Comparison of ENCODE assay signal across 14 cellular contexts in the genomic region with DNA sequence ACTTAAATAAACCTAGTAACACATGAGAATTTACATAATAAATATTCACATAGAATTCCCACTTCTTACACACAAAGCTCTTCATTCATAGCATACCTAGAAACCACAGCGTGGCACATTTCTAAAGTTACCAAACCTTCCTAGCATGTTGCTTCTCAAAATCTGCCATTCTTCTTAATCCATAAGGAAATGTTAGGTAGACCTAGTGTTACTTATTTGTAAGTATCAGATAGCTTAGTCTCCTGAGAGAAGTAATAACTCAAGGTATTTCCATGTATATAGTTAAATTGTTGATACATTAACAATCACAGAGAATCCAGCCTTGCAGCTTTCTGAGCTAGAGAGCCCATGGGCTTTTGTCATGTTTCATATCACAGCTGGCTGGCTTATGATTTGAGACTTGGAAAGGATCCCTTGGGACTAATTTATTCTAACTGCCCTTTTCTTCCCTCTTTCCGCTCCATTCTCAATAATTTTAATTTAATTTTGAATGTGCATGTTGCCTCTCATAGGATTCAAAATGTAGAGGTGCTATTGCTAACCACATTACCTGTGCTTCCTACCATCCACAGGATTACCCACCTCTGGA. TPM values are rescaled to one million over a fixed set of nuclear protein-coding genes. Genes with fewer than 3 reads are reported as not detected.
DNase-seq lines count a peak whose midpoint lies in the region; ATAC-seq, FAIRE-seq and TF ChIP-seq lines count a peak whose summit lies in the region.
"Had no signal": no experiment of that assay in that cellular context is flagged by ENCODE, and none has a peak within 500 bp of the region (broad histone marks: within the 10 kb centered on the region; RNA-seq: fewer than 3 reads in every experiment).

No MANE protein-coding gene starts in this region.

- no TSS peak for BruUV-seq in endothelial cell of umbilical vein (replicated peaks; lab: Mats Ljungman, UMichigan)

- intact Hi-C loops in endothelial cell of umbilical vein (cut with micrococcal nuclease), result loop anchor here (5.0 kb wide), 1 partner anchor 96 kb away; no protein-coding TSS in a partner anchor
- intact Hi-C loops in gastrocnemius medialis (cut with DNase I; ENCODE audit: low total_unique reads), result no loop called here

- H2AFZ ChIP-seq in endothelial cell of umbilical vein (ENCODE audit: low read depth, low read length), result no peak overlapping the region

- H3K9me3 ChIP-seq in endothelial cell of umbilical vein (replicated peaks; ENCODE audit: control insufficient read depth, insufficient read depth, low read length), result no peaks in the 10 kb centered on the region
- no peaks in the 10 kb centered on the region for H3K9me3 ChIP-seq in gastrocnemius medialis

- H4K20me1 ChIP-seq in endothelial cell of umbilical vein (replicated peaks; ENCODE audit: control insufficient read depth, extremely low read depth, insufficient read depth, low read length), result no peaks in the 10 kb centered on the region

- peak overlapping the region; percentile 67 for H3K4me2 ChIP-seq in endothelial cell of umbilical vein (ENCODE audit: insufficient read depth, low read length)

- no peak overlapping the region for H3K27ac Mint-ChIP-seq in T-helper 2 cell treated with Interferon-gamma antibody and Interleukin-4, amounts not matched to agents 5 μg/mL and 100 μg/mL, for 36 hours
- H3K27ac Mint-ChIP-seq in activated naive CD4-positive, alpha-beta T cell treated with anti-CD3 and anti-CD28 coated beads, Interleukin-2, amount 10 ng/mL, durations not matched to agents 7 days and 5 days, result no peak overlapping the region

- H3K4me3 ChIP-seq in endothelial cell of umbilical vein (replicated peaks in 1 of 3; ENCODE audit: insufficient read depth in 1 of 3, low read depth in 1 of 3, low read length in 3 of 3), result no peak overlapping the region
- H3K4me3 ChIP-seq in gastrocnemius medialis, result no peak overlapping the region

- H3K4me3 Mint-ChIP-seq in T-helper 2 cell treated with Interferon-gamma antibody and Interleukin-4, amounts not matched to agents 5 μg/mL and 100 μg/mL, for 36 hours, result no peak overlapping the region
- H3K4me3 Mint-ChIP-seq in activated naive CD4-positive, alpha-beta T cell treated with anti-CD3 and anti-CD28 coated beads, Interleukin-2, amount 10 ng/mL, durations not matched to agents 7 days and 5 days, result no peak overlapping the region

- H3K9me3 Mint-ChIP-seq in T-helper 2 cell treated with Interferon-gamma antibody and Interleukin-4, amounts not matched to agents 5 μg/mL and 100 μg/mL, for 36 hours, result no peaks in the 10 kb centered on the region
- no peaks in the 10 kb centered on the region for H3K9me3 Mint-ChIP-seq in activated naive CD4-positive, alpha-beta T cell treated with anti-CD3 and anti-CD28 coated beads, Interleukin-2, amount 10 ng/mL, durations not matched to agents 7 days and 5 days

- H3K36me3 ChIP-seq in endothelial cell of umbilical vein (ENCODE audit: control insufficient read depth in 2 of 2, extremely low read depth in 1 of 2, insufficient read depth in 2 of 2, low read length in 2 of 2) (no peaks in the 10 kb centered on the region), gastrocnemius medialis (no peaks in the 10 kb centered on the region)

- ATAC-seq in GM19025 (IDR thresholded peaks at IDR 0.05; ENCODE audit: low read depth, unreplicated experiment) (peak; percentile 3), gastrocnemius medialis (no peak)

- no peaks in the 10 kb centered on the region for H3K36me3 Mint-ChIP-seq in T-helper 2 cell treated with Interferon-gamma antibody and Interleukin-4, amounts not matched to agents 5 μg/mL and 100 μg/mL, for 36 hours (ENCODE audit: low read depth)
- H3K36me3 Mint-ChIP-seq in activated naive CD4-positive, alpha-beta T cell treated with anti-CD3 and anti-CD28 coated beads, Interleukin-2, amount 10 ng/mL, durations not matched to agents 7 days and 5 days, result no peaks in the 10 kb centered on the region

- H3K27me3 ChIP-seq in endothelial cell of umbilical vein (ENCODE audit: control insufficient read depth in 2 of 2, insufficient read depth in 2 of 2, low read length in 2 of 2) (no peaks in the 10 kb centered on the region), gastrocnemius medialis (no peaks in the 10 kb centered on the region)

- in situ Hi-C loops in gastrocnemius medialis (cut with MboI; ENCODE audit: low sequenced_read_pairs in 4 of 4), result loop anchor here in 1 of 4 donors (25.0 kb wide), 1 partner anchor 241 kb away; a partner anchor contains a TSS

- no peaks in the 10 kb centered on the region for H3K4me1 Mint-ChIP-seq in T-helper 2 cell treated with Interferon-gamma antibody and Interleukin-4, amounts not matched to agents 5 μg/mL and 100 μg/mL, for 36 hours (ENCODE audit: low read depth)
- no peaks in the 10 kb centered on the region for H3K4me1 Mint-ChIP-seq in activated naive CD4-positive, alpha-beta T cell treated with anti-CD3 and anti-CD28 coated beads, Interleukin-2, amount 10 ng/mL, durations not matched to agents 7 days and 5 days

- TF ChIP-seq POLR2A in endothelial cell of umbilical vein (IDR thresholded peaks at IDR 0.05; ENCODE audit: low read depth, low read length) (no peak), gastrocnemius medialis (IDR thresholded peaks at IDR 0.05) (no peak)

- FAIRE-seq in endothelial cell of umbilical vein (lab: Jason Lieb, UNC), result no peak
- FAIRE-seq: GM12892 had no signal

- peaks cover 89% of the 10 kb centered on the region for H3K79me2 ChIP-seq in endothelial cell of umbilical vein (ENCODE audit: control insufficient read depth, insufficient read depth, low read length)

- peaks cover 14% of the 10 kb centered on the region for H3K27me3 Mint-ChIP-seq in T-helper 2 cell treated with Interferon-gamma antibody and Interleukin-4, amounts not matched to agents 5 μg/mL and 100 μg/mL, for 36 hours (ENCODE audit: low read depth)
- peaks cover 5% of the 10 kb centered on the region for H3K27me3 Mint-ChIP-seq in activated naive CD4-positive, alpha-beta T cell treated with anti-CD3 and anti-CD28 coated beads, Interleukin-2, amount 10 ng/mL, durations not matched to agents 7 days and 5 days

- H3K9ac ChIP-seq in endothelial cell of umbilical vein (replicated peaks; ENCODE audit: extremely low read depth, insufficient read depth, low read length), result peak overlapping the region; percentile 25

- CTCF ChIA-PET in endothelial cell of umbilical vein (lab: Charles Lee), result interaction anchor here (0.8 to 6.3 kb wide), 5 partner anchors 15 to 251 kb away, joined by 3 to 31 read pairs (median 4); a partner anchor contains a TSS
- CTCF ChIA-PET in activated naive CD4-positive, alpha-beta T cell treated with anti-CD3 and anti-CD28 coated beads, Interleukin-2, amount 10 ng/mL, durations not matched to agents 7 days and 5 days (lab: Charles Lee), result no interaction called here

- no peak for TF ChIP-seq CTCF in endothelial cell of umbilical vein (IDR thresholded peaks at IDR 0.05; ENCODE audit: extremely low read depth in 1 of 2, insufficient read depth in 1 of 2, low read depth in 1 of 2, low read length in 2 of 2)
- TF ChIP-seq CTCF in gastrocnemius medialis (IDR thresholded peaks at IDR 0.05 in 4 of 5, conservative IDR thresholded peaks at IDR 0.05 in 1 of 5), result no peak

- POLR2A ChIA-PET in endothelial cell of umbilical vein (lab: Charles Lee), result no interaction called here

- dilution Hi-C loops in endothelial cell of umbilical vein (cut with MboI; ENCODE audit: extremely low pct_ligation_motif_present, low sequenced_read_pairs), result no loop called here

- H3K27ac ChIP-seq in endothelial cell of umbilical vein (ENCODE audit: insufficient read depth, low read depth, low read length) (peak overlapping the region; percentile 75), gastrocnemius medialis (peak overlapping the region in 3 of 4 donors; percentile 2 to 50 (median 32))

- H3K4me1 ChIP-seq in endothelial cell of umbilical vein (ENCODE audit: control insufficient read depth, extremely low read depth, insufficient read depth, low read length) (peaks cover 91% of the 10 kb centered on the region), gastrocnemius medialis (peaks cover 21 to 39% of the 10 kb centered on the region in 2 donors)

- DNase-seq in NCI-H2171 (lab: John Stamatoyannopoulos, UW) (peak; percentile 31), endothelial cell of umbilical vein (ENCODE audit: low read depth, low spot score) (peak; percentile 42), gastrocnemius medialis (no peak), SIG-M5 treated with dmso at 0.1 percent for 504 hours (lab: John Stamatoyannopoulos, UW; ENCODE audit: unreplicated experiment) (no peak)
- DNase-seq in T-helper 2 cell treated with Interferon-gamma antibody and Interleukin-4, amounts not matched to agents 5 μg/mL and 100 μg/mL, for 36 hours (ENCODE audit: low spot score), result no peak
- no peak for DNase-seq in activated naive CD4-positive, alpha-beta T cell treated with anti-CD3 and anti-CD28 coated beads, Interleukin-2, amount 10 ng/mL, durations not matched to agents 7 days and 5 days
- DNase-seq: activated CD4-positive, alpha-beta T cell treated with anti-CD3 and anti-CD28 coated beads, Interleukin-2, amount 50 U/mL, for 1 hour; activated gamma-delta T cell; cortex of kidney; NCI-H748 treated with DMSO at 0.1 percent for 48 hours; stimulated activated CD4-positive, alpha-beta T cell treated with anti-CD3 and anti-CD28 coated beads, Interleukin-4, amount 100 ng/mL, for 4 hours; T-helper 1 cell had no signal

- no peaks in the 10 kb centered on the region for H3K9me1 ChIP-seq in endothelial cell of umbilical vein (replicated peaks; ENCODE audit: control insufficient read depth, extremely low read depth, insufficient read depth, low read length)

TF ChIP-seq in endothelial cell of umbilical vein, 7 proteins besides CTCF, POLR2A, EP300 and RAD21 (continues in another document):
- TF ChIP-seq GATA2 (IDR thresholded peaks at IDR 0.05; ENCODE audit: insufficient read depth, insufficient read length, low read depth, low read length), result no peak
- no peak for TF ChIP-seq JUN (IDR thresholded peaks at IDR 0.05; ENCODE audit: borderline replicate concordance, insufficient read depth, insufficient read length, low read depth)
- TF ChIP-seq POLR2AphosphoS5 (IDR thresholded peaks at IDR 0.05; ENCODE audit: insufficient read depth, low read depth, low read length), result no peak
- no peak for TF ChIP-seq FOS (IDR thresholded peaks at IDR 0.05; ENCODE audit: borderline replicate concordance, insufficient read depth, low read length)
- TF ChIP-seq MYC (IDR thresholded peaks at IDR 0.05; ENCODE audit: low read depth, low read length), result no peak
- TF ChIP-seq EZH2 (IDR thresholded peaks at IDR 0.05; ENCODE audit: borderline replicate concordance, low read depth, low read length, severe bottlenecking), result no peak

RNA-seq across cellular contexts. Expression of a gene that starts 17.6 kb away (rescaled TPM):
- total RNA-seq in endothelial cell of umbilical vein (24.3 and 24.9 TPM in 2 replicates), gastrocnemius medialis (10 to 100 TPM; 12.6 to 27.0 (median 13.4) TPM)
- polyA plus RNA-seq in endothelial cell of umbilical vein, result 16.2 and 16.7 TPM in 2 replicates
- 11.5 and 13.4 TPM in 2 replicates for polyA plus RNA-seq in endothelial cell of umbilical vein (2011; cell fraction: cytosol; rRNA removed)
- 21.1 and 23.1 TPM in 2 replicates for polyA plus RNA-seq in endothelial cell of umbilical vein (2011; cell fraction: nucleus; rRNA removed)
- 12.8 and 15.2 TPM in 2 replicates for polyA plus RNA-seq in endothelial cell of umbilical vein (2012)
- 59.1 and 61.5 TPM in 2 replicates for polyA minus RNA-seq in endothelial cell of umbilical vein
- 24.1 TPM for polyA minus RNA-seq in endothelial cell of umbilical vein (2011; cell fraction: cytosol; rRNA and poly(A)+ RNA removed)
- 80.9 and 111 TPM in 2 replicates for polyA minus RNA-seq in endothelial cell of umbilical vein (2011; cell fraction: nucleus; rRNA and poly(A)+ RNA removed)

Comparison
In these comparisons a context has a peak if more than half of its experiments do, and no peak if none do; other contexts are left out.
1. DNase-seq: peak in NCI-H2171 (single experiment) and endothelial cell of umbilical vein (single experiment); none in gastrocnemius medialis (0 of 2), T-helper 2 cell treated with Interferon-gamma antibody and Interleukin-4, amounts not matched to agents 5 μg/mL and 100 μg/mL, for 36 hours (single experiment), activated naive CD4-positive, alpha-beta T cell treated with anti-CD3 and anti-CD28 coated beads, Interleukin-2, amount 10 ng/mL, durations not matched to agents 7 days and 5 days (single experiment) and SIG-M5 treated with dmso at 0.1 percent for 504 hours (single experiment).